10 cellular contexts compared by ENCODE assay signal in genomic region chr15:91867581-91868026, GRCh38. TPM values are rescaled to one million over a fixed set of nuclear protein-coding genes. Genes with fewer than 3 reads are reported as not detected.
DNase-seq lines count a peak whose midpoint lies in the region; ATAC-seq, FAIRE-seq and TF ChIP-seq lines count a peak whose summit lies in the region.
"Had no signal": no experiment of that assay in that cellular context is flagged by ENCODE, and none has a peak within 500 bp of the region (broad histone marks: within the 10 kb centered on the region; RNA-seq: fewer than 3 reads in every experiment).

No MANE protein-coding gene starts in this region.

- TF ChIP-seq EP300 in A549 (IDR thresholded peaks at IDR 0.05), result no peak

- H3K36me3 ChIP-seq in endodermal cell (ENCODE audit: control insufficient read depth, insufficient read depth, low read length) (no peaks in the 10 kb centered on the region), mucosa of stomach (ENCODE audit: control insufficient read depth, insufficient read depth, low read length) (no peaks in the 10 kb centered on the region)

- no peaks in the 10 kb centered on the region for H3K36me3 Mint-ChIP-seq in endodermal cell (ENCODE audit: low read depth)
- peaks cover 4% of the 10 kb centered on the region for H3K36me3 Mint-ChIP-seq in activated CD4-positive, alpha-beta memory T cell treated with anti-CD3 and anti-CD28 coated beads for 36 hours

- peak overlapping the region; percentile 47 for H3K4me2 ChIP-seq in A549

- no peak for TF ChIP-seq POLR2A in A549 (IDR thresholded peaks at IDR 0.05; ENCODE audit: low read length)

- H3K27ac ChIP-seq in A549, result peak overlapping the region; percentile 40 to 79
- no peak overlapping the region for H3K27ac ChIP-seq in endodermal cell (ENCODE audit: low read depth, low read length)

- peaks cover 8% of the 10 kb centered on the region for H3K9me3 Mint-ChIP-seq in endodermal cell
- H3K9me3 Mint-ChIP-seq in activated CD4-positive, alpha-beta memory T cell treated with anti-CD3 and anti-CD28 coated beads for 36 hours, result no peaks in the 10 kb centered on the region

- H3K9me3 ChIP-seq in A549 (no peaks in the 10 kb centered on the region), endodermal cell (ENCODE audit: control insufficient read depth, low read length) (peaks cover 9% of the 10 kb centered on the region), mucosa of stomach (ENCODE audit: control insufficient read depth, low read length) (no peaks in the 10 kb centered on the region)

- no peak overlapping the region for H3K4me3 Mint-ChIP-seq in endodermal cell
- H3K4me3 Mint-ChIP-seq in activated CD4-positive, alpha-beta memory T cell treated with anti-CD3 and anti-CD28 coated beads for 36 hours, result no peak overlapping the region

- peaks cover 28% of the 10 kb centered on the region for H3K4me1 ChIP-seq in A549
- H3K4me1 ChIP-seq in endodermal cell (ENCODE audit: control insufficient read depth, insufficient read depth, low read length), result no peaks in the 10 kb centered on the region
- H3K4me1 ChIP-seq in mucosa of stomach (ENCODE audit: control insufficient read depth, insufficient read depth, low read length), result peaks cover 39% of the 10 kb centered on the region

- intact Hi-C loops in activated CD4-positive, alpha-beta memory T cell treated with anti-CD3 and anti-CD28 coated beads for 36 hours (cut with micrococcal nuclease), result no loop called here

- no peak for TF ChIP-seq RAD21 in A549 (conservative IDR thresholded peaks at IDR 0.05 in 1 of 2, IDR thresholded peaks at IDR 0.05 in 1 of 2)

- H3K4me3 ChIP-seq in A549 (no peak overlapping the region), endodermal cell (ENCODE audit: low read length) (no peak overlapping the region), mucosa of stomach (ENCODE audit: low read length) (no peak overlapping the region)

- no peaks in the 10 kb centered on the region for H3K27me3 ChIP-seq in endodermal cell (ENCODE audit: control insufficient read depth, insufficient read depth, low read length, poor library complexity, severe bottlenecking)
- no peaks in the 10 kb centered on the region for H3K27me3 ChIP-seq in mucosa of stomach (ENCODE audit: control insufficient read depth, insufficient read depth, low read length)

- CTCF ChIA-PET in A549 (lab: Yijun Ruan, JAX), result interaction anchor here (0.7 to 2.4 kb wide), 12 partner anchors 10 to 811 kb away, joined by 3 to 12 read pairs (median 4); partner anchors contain the start of gene SLCO3A1
- CTCF ChIA-PET in activated CD4-positive, alpha-beta memory T cell treated with anti-CD3 and anti-CD28 coated beads for 36 hours (lab: Charles Lee), result interaction anchor here (0.9 to 2.2 kb wide), 6 partner anchors 14 to 210 kb away, joined by 3 to 5 read pairs (median 4); partner anchors contain the start of gene SLCO3A1

- H3K27me3 Mint-ChIP-seq in endodermal cell (ENCODE audit: insufficient read depth), result no peaks in the 10 kb centered on the region
- no peaks in the 10 kb centered on the region for H3K27me3 Mint-ChIP-seq in activated CD4-positive, alpha-beta memory T cell treated with anti-CD3 and anti-CD28 coated beads for 36 hours

- H3K4me1 Mint-ChIP-seq in endodermal cell, result peaks cover 23% of the 10 kb centered on the region
- peaks cover 79% of the 10 kb centered on the region for H3K4me1 Mint-ChIP-seq in activated CD4-positive, alpha-beta memory T cell treated with anti-CD3 and anti-CD28 coated beads for 36 hours (ENCODE audit: low read depth)

- H3K9ac ChIP-seq in endodermal cell (ENCODE audit: extremely low read depth, low read length, poor library complexity, severe bottlenecking) (no peak overlapping the region), mucosa of stomach (ENCODE audit: low read length) (peak overlapping the region; percentile 36)

- DNase-seq in A549 (ENCODE audit: low read depth in 1 of 2, low spot score in 1 of 2) (peak; percentile 73 to 78), HT-29 (ENCODE audit: low spot score) (peak; percentile 93), endodermal cell (peak; percentile 84)
- no peak for DNase-seq in activated CD4-positive, alpha-beta memory T cell treated with anti-CD3 and anti-CD28 coated beads for 36 hours

- 35% methylated on average over 8 of the region's 8 CpGs for WGBS in A549 (ENCODE audit: missing lambda C conversion rate)
- WGBS in endodermal cell (ENCODE audit: insufficient coverage in 1 of 2, insufficient read length in 1 of 2), 2 experiments, result 78 to 83% methylated on average over 2 to 8 of the region's 8 CpGs

- FAIRE-seq in A549 (lab: Jason Lieb, UNC), result no peak
- FAIRE-seq: G401.6 had no signal

- POLR2A ChIA-PET in A549 (lab: Yijun Ruan, JAX), result interaction anchor here (0.7 to 1.4 kb wide), 6 partner anchors 13 to 202 kb away, joined by 3 to 17 read pairs (median 4); partner anchors contain the start of gene SLCO3A1
- POLR2A ChIA-PET in activated CD4-positive, alpha-beta memory T cell treated with anti-CD3 and anti-CD28 coated beads for 36 hours (lab: Charles Lee), result interaction anchor here (1.1 kb wide), 2 partner anchors 9 to 13 kb away, joined by 3 read pairs; no protein-coding TSS in a partner anchor

- H3K27ac Mint-ChIP-seq in endodermal cell, result no peak overlapping the region
- H3K27ac Mint-ChIP-seq in activated CD4-positive, alpha-beta memory T cell treated with anti-CD3 and anti-CD28 coated beads for 36 hours, result no peak overlapping the region
- H3K27ac Mint-ChIP-seq: T-helper 1 cell treated with Interleukin-12 subunit alpha and Interleukin-12 subunit beta and Interleukin-4 antibody, amounts not matched to agents 30 μg/mL and 1 μg/mL, for 36 hours had no signal

- ATAC-seq in A549 (peak; percentile 98 to 99), GM18867 (IDR thresholded peaks at IDR 0.05; ENCODE audit: unreplicated experiment) (no peak), GM21367 (IDR thresholded peaks at IDR 0.05; ENCODE audit: unreplicated experiment) (no peak), GM19455 (IDR thresholded peaks at IDR 0.05; ENCODE audit: unreplicated experiment) (no peak)

- TF ChIP-seq CTCF in A549 (IDR thresholded peaks at IDR 0.05) (no peak), endodermal cell (conservative IDR thresholded peaks at IDR 0.05) (no peak)

TF ChIP-seq in A549, 52 proteins besides CTCF, POLR2A, EP300 and RAD21:
- no peak for TF ChIP-seq FOSL2 (IDR thresholded peaks at IDR 0.05)
- TF ChIP-seq FOSL2 (CRISPR knock-in tag; IDR thresholded peaks at IDR 0.05), result peak; percentile 35; the same call in 1 of the 2 replicates
- TF ChIP-seq EHF (CRISPR knock-in tag; IDR thresholded peaks at IDR 0.05), result no peak
- no peak for TF ChIP-seq CBX2 (IDR thresholded peaks at IDR 0.05; ENCODE audit: borderline replicate concordance, low read depth)
- no peak for TF ChIP-seq TP53 (CRISPR knock-in tag; IDR thresholded peaks at IDR 0.05)
- TF ChIP-seq NR3C1 (IDR thresholded peaks at IDR 0.05), result no peak

RNA-seq across cellular contexts. Expression of gene SLCO3A1, which starts 14.1 kb away (rescaled TPM):
- polyA plus RNA-seq in A549 (2011; rRNA removed) (17.0 and 21.8 TPM in 2 replicates), A549 (2017; fragmentation: RNase III; extraction: RNeasy Plus Mini Kit Qiagen cat#74134 plus additional on column Dnase treatment) (15.9 to 17.6 TPM (median 16.8 TPM) in 3 replicates)
- 17.7 and 27.7 TPM in 2 replicates for polyA plus RNA-seq in A549 (2012; cell fraction: cytosol; rRNA removed)
- polyA plus RNA-seq in A549 (2012; cell fraction: nucleus; rRNA removed), result 25.6 and 27.8 TPM in 2 replicates
- polyA minus RNA-seq in A549 (2011; rRNA and poly(A)+ RNA removed), result 55.3 and 55.4 TPM in 2 replicates
- 0.47 and 2.2 TPM in 2 replicates for total RNA-seq in HT-29 (2014; rRNA removed; shearing (Covaris generic))
- total RNA-seq in endodermal cell, result 10 to 100 TPM in 1 of 2 donors, 1 to 10 TPM in 1; 7.2 to 11.4 TPM
- polyA plus RNA-seq in endodermal cell (2013, experiment 1 of 2), result 14.2 TPM
- 15.4 TPM for polyA plus RNA-seq in endodermal cell (2013, experiment 2 of 2)
- total RNA-seq in activated CD4-positive, alpha-beta memory T cell treated with anti-CD3 and anti-CD28 coated beads for 36 hours, result 10 to 100 TPM; 10.8 to 12.7 TPM

Comparison
In these comparisons a context has a peak if more than half of its experiments do, and no peak if none do; other contexts are left out.
1. ATAC-seq: peak in A549 (2 of 2); none in GM18867 (single experiment), GM21367 (single experiment) and GM19455 (single experiment).